In genomic region chr10:101611506-101611905, GRCh38 we compare ENCODE assay signal across 11 cellular contexts. TPM values are rescaled to one million over a fixed set of nuclear protein-coding genes. Genes with fewer than 3 reads are reported as not detected.
A peak's percentile ranks its signal among the peaks of the same experiment; 100 is the strongest.
DNase-seq lines count a peak whose midpoint lies in the region; ATAC-seq and TF ChIP-seq lines count a peak whose summit lies in the region.
"Had no signal": no experiment of that assay in that cellular context is flagged by ENCODE, and none has a peak within 500 bp of the region (broad histone marks: within the 10 kb centered on the region; RNA-seq: fewer than 3 reads in every experiment).

No MANE protein-coding gene starts in this region.

- peaks cover 26% of the 10 kb centered on the region for H3K4me1 Mint-ChIP-seq in WTC11

- intact Hi-C loops in left ventricle myocardium superior (cut with micrococcal nuclease), result no loop called here

- ATAC-seq in WTC11 (no peak), left ventricle myocardium superior (peak; percentile 19), HG02623 (IDR thresholded peaks at IDR 0.05; ENCODE audit: unreplicated experiment) (no peak)

- H3K9me3 Mint-ChIP-seq in WTC11, result no peaks in the 10 kb centered on the region

- peaks cover 16% of the 10 kb centered on the region for H3K36me3 Mint-ChIP-seq in WTC11

- POLR2A ChIA-PET in WTC11 (lab: Charles Lee), result no interaction called here

- H3K4me3 ChIP-seq in AG10803 (ENCODE audit: low read length), result no peak overlapping the region

- in situ Hi-C loops in ACHN (cut with HindIII; ENCODE audit: low pct_ligation_motif_present, low pct_unique_long_range_greater_than_20kb, low sequenced_read_pairs), result no loop called here

- CTCF ChIA-PET in WTC11 (lab: Charles Lee), result interaction anchor here (1.8 kb wide), 1 partner anchor 170 kb away, joined by 5 read pairs; no protein-coding TSS in a partner anchor

- H3K4me3 Mint-ChIP-seq in WTC11, result no peak overlapping the region

- TF ChIP-seq CTCF in AG10803 (conservative IDR thresholded peaks at IDR 0.05; ENCODE audit: low read length) (no peak), WTC11 (IDR thresholded peaks at IDR 0.05) (no peak)

- peak; percentile 44 for DNase-seq in AG10803 (ENCODE audit: low read depth)
- DNase-seq in ELR (ENCODE audit: low read depth), result peak; percentile 54
- no peak for DNase-seq in WTC11 (ENCODE audit: low spot score)
- DNase-seq in left ventricle myocardium superior, result no peak
- DNase-seq in ACHN, result no peak
- no peak for DNase-seq in germinal center (ENCODE audit: low spot score)
- no peak for DNase-seq in GOT3 (lab: John Stamatoyannopoulos, UW)
- DNase-seq: activated CD4-positive, CD25-positive, alpha-beta regulatory T cell; islet precursor cell; nucleus accumbens had no signal

- H3K27me3 Mint-ChIP-seq in WTC11 (ENCODE audit: low read depth), result no peaks in the 10 kb centered on the region

- peak overlapping the region; percentile 27; the same call in 1 of the 2 replicates for H3K27ac Mint-ChIP-seq in WTC11

TF ChIP-seq in WTC11, 78 proteins besides CTCF, POLR2A, EP300 and RAD21:
- TF ChIP-seq, protein P1, sequence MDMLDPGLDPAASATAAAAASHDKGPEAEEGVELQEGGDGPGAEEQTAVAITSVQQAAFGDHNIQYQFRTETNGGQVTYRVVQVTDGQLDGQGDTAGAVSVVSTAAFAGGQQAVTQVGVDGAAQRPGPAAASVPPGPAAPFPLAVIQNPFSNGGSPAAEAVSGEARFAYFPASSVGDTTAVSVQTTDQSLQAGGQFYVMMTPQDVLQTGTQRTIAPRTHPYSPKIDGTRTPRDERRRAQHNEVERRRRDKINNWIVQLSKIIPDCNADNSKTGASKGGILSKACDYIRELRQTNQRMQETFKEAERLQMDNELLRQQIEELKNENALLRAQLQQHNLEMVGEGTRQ (CRISPR knock-in tag; IDR thresholded peaks at IDR 0.05), result no peak
- TF ChIP-seq TCF7 (CRISPR knock-in tag; IDR thresholded peaks at IDR 0.05; ENCODE audit: low read depth) (no peak), ATF3 (CRISPR knock-in tag; conservative IDR thresholded peaks at IDR 0.05) (no peak), ZNF512 (CRISPR knock-in tag; IDR thresholded peaks at IDR 0.05; ENCODE audit: borderline replicate concordance) (no peak), RORB (CRISPR knock-in tag; IDR thresholded peaks at IDR 0.05) (no peak)

RNA-seq across cellular contexts. Expression of gene DPCD, which starts 23.4 kb away (rescaled TPM):
- total RNA-seq in WTC11 (2021) (21.8 to 23.8 TPM (median 22.0 TPM) in 3 replicates), left ventricle myocardium superior (21.9 TPM)

RNA-seq across cellular contexts. Expression of gene POLL, which starts 23.4 kb away (rescaled TPM):
- total RNA-seq in WTC11 (2021) (40.7 to 46.2 TPM (median 41.3 TPM) in 3 replicates), left ventricle myocardium superior (20.1 TPM)

Comparison
In these comparisons a context has a peak if more than half of its experiments do, and no peak if none do; other contexts are left out.
1. DNase-seq: peak in AG10803 (single experiment) and ELR (single experiment); none in WTC11 (single experiment), left ventricle myocardium superior (single experiment), ACHN (single experiment), germinal center (single experiment) and GOT3 (single experiment).